In the genomic region with DNA sequence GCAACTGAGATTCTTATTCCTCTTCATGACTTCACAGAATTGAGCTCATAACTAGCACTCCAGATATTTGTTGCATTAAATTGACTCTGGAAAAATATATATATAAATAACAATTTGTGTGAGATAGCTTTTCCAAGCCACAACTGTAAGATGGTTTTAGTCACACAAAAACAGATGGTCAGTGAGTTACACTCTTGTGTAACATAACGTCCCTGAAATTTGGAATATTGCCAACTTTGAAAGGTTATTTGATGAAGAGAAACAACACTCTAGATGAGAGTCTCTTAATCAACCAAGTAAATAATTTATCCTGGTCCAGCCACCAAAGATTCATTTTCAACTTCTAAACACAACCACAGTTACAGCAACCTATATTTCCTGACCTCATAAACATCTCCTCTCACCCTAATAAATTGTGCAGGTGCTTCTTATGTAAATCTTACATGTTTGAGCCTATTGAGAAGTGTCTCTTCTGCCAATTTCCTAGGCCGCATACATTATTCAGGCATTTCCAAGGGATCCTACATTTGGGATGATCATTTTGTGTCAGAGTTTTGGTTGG, we compare ENCODE assay signal across 14 cellular contexts.
DNase-seq lines count a peak whose midpoint lies in the region; ATAC-seq, FAIRE-seq and TF ChIP-seq lines count a peak whose summit lies in the region.
"Had no signal": no experiment of that assay in that cellular context is flagged by ENCODE, and none has a peak within 500 bp of the region (broad histone marks: within the 10 kb centered on the region; RNA-seq: fewer than 3 reads in every experiment).

No MANE protein-coding gene starts in this region.

- H3K4me1 Mint-ChIP-seq in stimulated activated naive B cell treated with anti-CD40 and anti-IgM and Interleukin-4, amounts not matched to agents 10 μg/mL and 1 μg/mL and 100 μg/mL, for 72 hours, result no peaks in the 10 kb centered on the region
- H3K4me1 Mint-ChIP-seq: naive thymus-derived CD4-positive, alpha-beta T cell; T-cell had no signal

- no peak overlapping the region for H3K4me3 ChIP-seq in BE2C (ENCODE audit: low read depth, low read length)

- H3K27ac Mint-ChIP-seq in stimulated activated naive B cell treated with anti-CD40 and anti-IgM and Interleukin-4, amounts not matched to agents 10 μg/mL and 1 μg/mL and 100 μg/mL, for 72 hours, result no peak overlapping the region
- H3K27ac Mint-ChIP-seq: activated CD8-positive, alpha-beta T cell treated with anti-CD3 and anti-CD28 coated beads for 36 hours; activated naive CD8-positive, alpha-beta T cell; naive thymus-derived CD4-positive, alpha-beta T cell; T-cell had no signal

- H3K36me3 Mint-ChIP-seq in stimulated activated naive B cell treated with anti-CD40 and anti-IgM and Interleukin-4, amounts not matched to agents 10 μg/mL and 1 μg/mL and 100 μg/mL, for 72 hours, result no peaks in the 10 kb centered on the region
- H3K36me3 Mint-ChIP-seq: activated naive CD8-positive, alpha-beta T cell; naive thymus-derived CD4-positive, alpha-beta T cell; T-cell had no signal

- TF ChIP-seq CTCF in BE2C (IDR thresholded peaks at IDR 0.05; ENCODE audit: low read depth, low read length), result no peak

- peak; percentile 64 for FAIRE-seq in GM18507 (lab: Jason Lieb, UNC)

- H3K9me3 ChIP-seq in BE2C, result no peaks in the 10 kb centered on the region

- peaks cover 0 to 7% of the 10 kb centered on the region in 2 donors for H3K27me3 Mint-ChIP-seq in stimulated activated naive B cell treated with anti-CD40 and anti-IgM and Interleukin-4, amounts not matched to agents 10 μg/mL and 1 μg/mL and 100 μg/mL, for 72 hours

- no peaks in the 10 kb centered on the region for H3K9me3 Mint-ChIP-seq in stimulated activated naive B cell treated with anti-CD40 and anti-IgM and Interleukin-4, amounts not matched to agents 10 μg/mL and 1 μg/mL and 100 μg/mL, for 72 hours
- H3K9me3 Mint-ChIP-seq: activated CD8-positive, alpha-beta T cell treated with anti-CD3 and anti-CD28 coated beads for 36 hours; T-cell had no signal

- no peak overlapping the region for H3K4me3 Mint-ChIP-seq in stimulated activated naive B cell treated with anti-CD40 and anti-IgM and Interleukin-4, amounts not matched to agents 10 μg/mL and 1 μg/mL and 100 μg/mL, for 72 hours
- H3K4me3 Mint-ChIP-seq: activated CD8-positive, alpha-beta T cell treated with anti-CD3 and anti-CD28 coated beads for 36 hours; activated naive CD8-positive, alpha-beta T cell; naive thymus-derived CD4-positive, alpha-beta T cell; T-cell had no signal

- no peaks in the 10 kb centered on the region for H3K27me3 ChIP-seq in BE2C
- H3K27me3 ChIP-seq: foreskin keratinocyte had no signal

- DNase-seq in GM18507 (ENCODE audit: extremely low spot score, insufficient read length, low read depth) (no peak), HCEC 1CT (peak; percentile 32), NCI-H2029 treated with DMSO at 0.1 percent for 48 hours (lab: John Stamatoyannopoulos, UW) (peak; percentile 26), kidney tubule cell (ENCODE audit: low spot score) (peak; percentile 17), BE2C (no peak), C1 segment of cervical spinal cord (lab: John Stamatoyannopoulos, UW) (no peak)
- no peak for DNase-seq in stimulated activated naive B cell treated with anti-CD40 and anti-IgM and Interleukin-4, amounts not matched to agents 10 μg/mL and 1 μg/mL and 100 μg/mL, for 72 hours
- DNase-seq: activated CD8-positive, alpha-beta T cell treated with anti-CD3 and anti-CD28 coated beads for 36 hours; cortex of kidney; naive thymus-derived CD4-positive, alpha-beta T cell; T-cell had no signal

- H3K36me3 ChIP-seq in BE2C, result no peaks in the 10 kb centered on the region

- ATAC-seq in stimulated activated naive B cell treated with anti-CD40 and anti-IgM and Interleukin-4, amounts not matched to agents 10 μg/mL and 1 μg/mL and 100 μg/mL, for 72 hours (replicated peaks), result no peak
- ATAC-seq in GM21360 (IDR thresholded peaks at IDR 0.05; ENCODE audit: unreplicated experiment), result no peak
- ATAC-seq: activated CD8-positive, alpha-beta T cell treated with anti-CD3 and anti-CD28 coated beads for 36 hours; naive thymus-derived CD4-positive, alpha-beta T cell; T-cell had no signal

- H3K4me1 ChIP-seq in BE2C, result no peaks in the 10 kb centered on the region
- H3K4me1 ChIP-seq: foreskin keratinocyte had no signal

Comparison
In these comparisons a context has a peak if more than half of its experiments do, and no peak if none do; other contexts are left out.
1. DNase-seq: peak in HCEC 1CT (single experiment), NCI-H2029 treated with DMSO at 0.1 percent for 48 hours (single experiment) and kidney tubule cell (single experiment); none in GM18507 (single experiment), BE2C (single experiment), stimulated activated naive B cell treated with anti-CD40 and anti-IgM and Interleukin-4, amounts not matched to agents 10 μg/mL and 1 μg/mL and 100 μg/mL, for 72 hours (single experiment) and C1 segment of cervical spinal cord (0 of 14).